In the genomic region with DNA sequence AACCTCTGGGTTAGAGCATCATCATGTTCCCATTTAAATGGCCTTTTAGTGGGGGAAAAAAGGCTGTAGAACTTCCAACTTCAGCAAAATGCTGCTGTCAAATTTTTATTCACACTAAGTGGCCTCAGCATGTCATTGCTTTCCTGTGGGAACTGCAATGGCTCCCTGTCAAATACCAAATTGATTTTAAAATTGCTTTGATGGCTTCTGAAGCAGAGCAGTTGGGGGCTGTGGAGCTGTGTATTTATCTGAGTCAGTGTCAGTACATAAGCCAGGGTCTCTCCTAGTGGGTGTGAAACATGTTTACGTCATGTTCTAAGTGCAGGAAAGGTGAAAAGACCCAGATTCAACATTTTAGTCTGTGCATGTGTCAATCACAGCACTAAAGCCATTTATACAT, we compare ENCODE assay signal across 18 cellular contexts.
"Had no signal": no experiment of that assay in that cellular context is flagged by ENCODE, and none has a peak within 500 bp of the region (broad histone marks: within the 10 kb centered on the region; RNA-seq: fewer than 3 reads in every experiment).

No MANE protein-coding gene starts in this region.

- H3K36me3 ChIP-seq: esophagus muscularis mucosa, gastroesophageal sphincter, heart right ventricle, left lung, lower lobe of right lung had no signal

- H3K4me1 ChIP-seq: esophagus muscularis mucosa, foreskin keratinocyte, gastroesophageal sphincter, heart right ventricle, left lung, lower lobe of right lung had no signal

- H3K4me3 ChIP-seq: coronary artery, dorsolateral prefrontal cortex, esophagus muscularis mucosa, gastroesophageal sphincter, heart right ventricle, left lung, lower lobe of right lung, mucosa of descending colon had no signal

- H3K36me3 Mint-ChIP-seq: mesothelial cell of epicardium had no signal

- H3K9me3 Mint-ChIP-seq: mesothelial cell of epicardium had no signal

- H3K27me3 ChIP-seq: dorsolateral prefrontal cortex, esophagus muscularis mucosa, foreskin keratinocyte, gastroesophageal sphincter, heart right ventricle, left lung had no signal

- DNase-seq: dermis blood vessel endothelial cell; dorsolateral prefrontal cortex; effector CD4-positive, alpha-beta T cell; effector memory CD4-positive, alpha-beta T cell; foreskin keratinocyte; head of caudate nucleus; heart right ventricle; hippocampal formation; left cardiac atrium; left lung; left ventricle myocardium superior; lower lobe of right lung; mesenchymal stem cell; mucosa of descending colon had no signal

- H3K4me3 Mint-ChIP-seq: mesothelial cell of epicardium had no signal

- H3K27ac ChIP-seq: coronary artery, dorsolateral prefrontal cortex, esophagus muscularis mucosa, foreskin keratinocyte, gastroesophageal sphincter, heart right ventricle, left lung, lower lobe of right lung had no signal

- H3K4me1 Mint-ChIP-seq: mesothelial cell of epicardium had no signal

- H3K27ac Mint-ChIP-seq: mesothelial cell of epicardium had no signal

- H3K9me3 ChIP-seq: esophagus muscularis mucosa, gastroesophageal sphincter, left lung, lower lobe of right lung, mucosa of descending colon had no signal
